8 cellular contexts compared by ENCODE assay signal in the genomic region with DNA sequence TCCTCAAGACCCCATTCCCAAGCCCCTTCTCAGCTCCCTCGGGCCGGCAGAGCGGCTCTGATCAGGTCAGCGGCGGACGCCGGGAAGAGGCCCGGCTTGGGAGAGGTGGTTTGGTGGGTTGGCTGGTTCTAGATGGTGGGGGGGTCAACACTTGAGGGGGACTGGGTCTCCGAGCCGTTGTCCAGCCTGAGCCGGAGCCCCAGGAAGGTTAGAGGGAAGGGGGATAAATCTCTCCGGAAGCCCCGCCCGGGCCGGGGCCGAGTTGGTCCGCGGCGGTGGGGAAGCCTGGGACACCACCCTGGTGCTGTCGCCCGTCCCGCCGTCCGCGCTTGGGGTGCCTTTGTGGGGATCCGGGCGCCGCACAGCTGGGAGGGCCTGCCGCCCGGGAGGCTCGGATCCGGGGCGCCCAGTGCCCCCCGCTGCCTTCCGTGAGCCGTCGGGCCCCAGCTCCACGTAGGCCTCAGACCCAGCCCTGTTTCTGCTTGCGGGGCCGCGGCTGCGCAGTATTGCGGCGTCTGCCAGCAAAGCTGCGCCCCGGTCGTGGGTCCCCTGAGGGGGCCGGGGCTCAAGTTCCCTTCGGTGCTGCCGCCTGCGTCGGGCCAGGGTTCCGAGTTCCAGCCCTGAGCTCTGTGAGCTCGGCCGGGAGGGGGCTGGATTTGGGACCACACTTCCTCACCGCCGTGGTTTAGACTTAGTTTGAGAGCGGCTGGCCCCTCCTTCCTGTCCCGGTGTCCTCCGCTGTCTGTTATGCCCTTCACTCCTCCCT. TPM values are rescaled to one million over a fixed set of nuclear protein-coding genes. Genes with fewer than 3 reads are reported as not detected.
DNase-seq lines count a peak whose midpoint lies in the region; ATAC-seq and TF ChIP-seq lines count a peak whose summit lies in the region.

No MANE protein-coding gene starts in this region.

- no peak for TF ChIP-seq POLR2A in lower leg skin (IDR thresholded peaks at IDR 0.05)

- H3K27me3 ChIP-seq in WERI-Rb-1 (ENCODE audit: insufficient read depth, low read depth, severe bottlenecking) (no peaks in the 10 kb centered on the region), colonic mucosa (no peaks in the 10 kb centered on the region)

- TF ChIP-seq CTCF in WERI-Rb-1 (IDR thresholded peaks at IDR 0.05; ENCODE audit: low read depth, low read length): no peak
- TF ChIP-seq CTCF in colonic mucosa (IDR thresholded peaks at IDR 0.05): no peak
- no peak for TF ChIP-seq CTCF in lower leg skin (IDR thresholded peaks at IDR 0.05)

- 0% methylated on average over 22 to 42 of the region's 60 CpGs for WGBS in lower leg skin, 2 donors

- ATAC-seq in GM18909 (IDR thresholded peaks at IDR 0.05; ENCODE audit: poor library complexity, unreplicated experiment) (peak; percentile 64), HG03103 (IDR thresholded peaks at IDR 0.05; ENCODE audit: low read depth, unreplicated experiment) (peak; percentile 36)

- no peaks in the 10 kb centered on the region for H3K4me1 ChIP-seq in colonic mucosa

- intact Hi-C loops in colonic mucosa (cut with DNase I): loop anchor here (10.0 kb wide), 1 partner anchor 77 kb away; no protein-coding TSS in a partner anchor
- intact Hi-C loops in lower leg skin (cut with DNase I; ENCODE audit: low total_unique reads): no loop called here

- H3K27ac ChIP-seq in WERI-Rb-1 (peak overlapping the region; percentile 95), colonic mucosa (peak overlapping the region; percentile 100)

- H3K9ac ChIP-seq in colonic mucosa (ENCODE audit: low read depth in 2 of 2, low read length in 2 of 2): peak overlapping the region; percentile 99

- H3K9me3 ChIP-seq in WERI-Rb-1 (ENCODE audit: severe bottlenecking): no peaks in the 10 kb centered on the region
- H3K9me3 ChIP-seq in colonic mucosa: no peaks in the 10 kb centered on the region

- DNase-seq in WERI-Rb-1 (peak; percentile 64), colonic mucosa (peak; percentile 84), lower leg skin (ENCODE audit: low spot score in 2 of 2) (peak; percentile 71 to 94), NCI-H1048 (lab: John Stamatoyannopoulos, UW) (no peak), NCI-H2029 (lab: John Stamatoyannopoulos, UW) (no peak)
- peak in 2 of 3 donors; percentile 51 to 67 for DNase-seq in stimulated activated CD4-positive, alpha-beta T cell treated with anti-CD3 and anti-CD28 coated beads, TNF-alpha, amount 100 ng/mL, for 48 hours (ENCODE audit: low read depth in 3 of 3)

- peak overlapping the region; percentile 80 for H3K4me3 ChIP-seq in WERI-Rb-1 (ENCODE audit: low read depth, low read length)
- H3K4me3 ChIP-seq in colonic mucosa: peak overlapping the region; percentile 95
- H3K4me3 ChIP-seq in lower leg skin (ENCODE audit: low read depth, poor library complexity, severe bottlenecking): peak overlapping the region; percentile 98

- H3K36me3 ChIP-seq in WERI-Rb-1: no peaks in the 10 kb centered on the region; the same call in 1 of the 2 replicates
- no peaks in the 10 kb centered on the region for H3K36me3 ChIP-seq in colonic mucosa

RNA-seq across cellular contexts. Expression of gene TRIM52, which starts 0.6 kb away (rescaled TPM):
- total RNA-seq in colonic mucosa (10 to 100 TPM in 1 of 2 donors, 1 to 10 TPM in 1; 9.8 to 13.5 TPM), lower leg skin (10 to 100 TPM in 2 of 4 donors, 1 to 10 TPM in 2; 5.2 to 13.2 (median 9.3) TPM)

RNA-seq across cellular contexts. Expression of gene RACK1, which starts 17.8 kb away (rescaled TPM):
- total RNA-seq in colonic mucosa (1,000 to 10,000 TPM; 1,252 to 1,403 TPM), lower leg skin (1,000 to 10,000 TPM; 3,064 to 4,085 (median 3,503) TPM)

RNA-seq across cellular contexts. Expression of gene TRIM41, which starts 38.4 kb away (rescaled TPM):
- total RNA-seq in colonic mucosa: 10 to 100 TPM; 22.2 to 41.1 TPM
- 10 to 100 TPM; 14.7 to 19.8 (median 18.0) TPM for total RNA-seq in lower leg skin

RNA-seq across cellular contexts. Expression of gene TRIM7, which starts 56.5 kb away (rescaled TPM):
- total RNA-seq in colonic mucosa (1 to 10 TPM; 6.8 to 8.7 TPM), lower leg skin (100 to 1,000 TPM in 2 of 4 donors, 10 to 100 TPM in 2; 77.2 to 144 (median 89.8) TPM)

Comparison
In these comparisons a context has a peak if more than half of its experiments do, and no peak if none do; other contexts are left out.
1. DNase-seq: peak in WERI-Rb-1 (single experiment), colonic mucosa (single experiment), lower leg skin (2 of 2) and stimulated activated CD4-positive, alpha-beta T cell treated with anti-CD3 and anti-CD28 coated beads, TNF-alpha, amount 100 ng/mL, for 48 hours (2 of 3); none in NCI-H1048 (single experiment) and NCI-H2029 (single experiment).
2. Peak in every context shown above with its lines, with median percentiles within 50 percentile points of each other: H3K4me3 ChIP-seq.